1 cellular context compared by ENCODE assay signal in the genomic region with DNA sequence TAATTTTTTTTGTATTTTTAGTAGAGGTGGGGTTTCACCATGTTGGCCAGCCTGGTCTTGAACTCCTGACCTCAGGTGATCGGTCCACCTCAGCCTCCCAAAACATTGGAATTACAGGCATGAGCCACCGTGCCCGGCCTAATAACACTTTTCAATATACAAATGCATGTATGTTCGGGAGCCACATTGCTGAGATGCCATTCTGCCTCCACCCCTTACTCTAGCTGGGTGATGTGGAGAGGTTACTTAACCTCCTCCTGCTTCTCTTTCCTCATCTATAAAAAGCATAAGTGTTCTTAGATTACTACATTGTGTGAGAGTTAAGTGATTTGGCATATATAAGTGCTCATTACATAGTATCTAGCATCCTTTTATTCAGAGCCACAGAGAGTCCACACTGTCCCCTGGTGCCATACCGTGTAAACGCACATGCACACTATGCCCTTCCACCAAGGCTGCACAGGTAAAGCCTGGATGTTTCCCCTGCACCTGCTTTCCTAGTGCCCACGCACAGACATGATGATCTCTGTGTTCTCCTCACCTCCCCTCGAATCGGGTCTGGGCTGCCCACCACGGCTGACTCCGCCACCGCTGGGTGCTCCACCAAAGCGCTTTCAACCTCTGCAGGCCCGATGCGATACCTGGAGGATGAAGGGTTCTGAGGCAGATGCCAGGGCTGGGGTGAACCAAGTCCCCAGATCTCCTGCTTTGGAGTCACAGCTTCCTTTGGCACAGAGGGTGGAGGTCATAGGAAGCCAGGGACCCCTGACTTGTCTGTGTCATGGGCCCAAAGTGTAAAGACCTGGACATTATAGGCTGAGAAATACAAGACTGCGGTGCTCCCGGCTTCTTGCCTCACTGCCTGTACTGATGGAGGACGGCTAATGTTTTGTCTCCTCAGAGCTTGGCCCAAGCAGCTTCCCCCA.
TF ChIP-seq lines count a peak whose summit lies in the region.

No MANE protein-coding gene starts in this region.

TF ChIP-seq in HepG2, 621 proteins besides CTCF, POLR2A, EP300 and RAD21 (continued from another document):
- TF ChIP-seq, protein P1, sequence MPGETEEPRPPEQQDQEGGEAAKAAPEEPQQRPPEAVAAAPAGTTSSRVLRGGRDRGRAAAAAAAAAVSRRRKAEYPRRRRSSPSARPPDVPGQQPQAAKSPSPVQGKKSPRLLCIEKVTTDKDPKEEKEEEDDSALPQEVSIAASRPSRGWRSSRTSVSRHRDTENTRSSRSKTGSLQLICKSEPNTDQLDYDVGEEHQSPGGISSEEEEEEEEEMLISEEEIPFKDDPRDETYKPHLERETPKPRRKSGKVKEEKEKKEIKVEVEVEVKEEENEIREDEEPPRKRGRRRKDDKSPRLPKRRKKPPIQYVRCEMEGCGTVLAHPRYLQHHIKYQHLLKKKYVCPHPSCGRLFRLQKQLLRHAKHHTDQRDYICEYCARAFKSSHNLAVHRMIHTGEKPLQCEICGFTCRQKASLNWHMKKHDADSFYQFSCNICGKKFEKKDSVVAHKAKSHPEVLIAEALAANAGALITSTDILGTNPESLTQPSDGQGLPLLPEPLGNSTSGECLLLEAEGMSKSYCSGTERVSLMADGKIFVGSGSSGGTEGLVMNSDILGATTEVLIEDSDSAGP (CRISPR knock-in tag; IDR thresholded peaks at IDR 0.05; ENCODE audit: borderline replicate concordance), result peak; percentile 23; the same call in 1 of the 2 replicates
- peak; percentile 85 for TF ChIP-seq STAG1 (CRISPR knock-in tag; IDR thresholded peaks at IDR 0.05)
- TF ChIP-seq ZNF549 (CRISPR knock-in tag; IDR thresholded peaks at IDR 0.05), result no peak
- TF ChIP-seq, protein P2, sequence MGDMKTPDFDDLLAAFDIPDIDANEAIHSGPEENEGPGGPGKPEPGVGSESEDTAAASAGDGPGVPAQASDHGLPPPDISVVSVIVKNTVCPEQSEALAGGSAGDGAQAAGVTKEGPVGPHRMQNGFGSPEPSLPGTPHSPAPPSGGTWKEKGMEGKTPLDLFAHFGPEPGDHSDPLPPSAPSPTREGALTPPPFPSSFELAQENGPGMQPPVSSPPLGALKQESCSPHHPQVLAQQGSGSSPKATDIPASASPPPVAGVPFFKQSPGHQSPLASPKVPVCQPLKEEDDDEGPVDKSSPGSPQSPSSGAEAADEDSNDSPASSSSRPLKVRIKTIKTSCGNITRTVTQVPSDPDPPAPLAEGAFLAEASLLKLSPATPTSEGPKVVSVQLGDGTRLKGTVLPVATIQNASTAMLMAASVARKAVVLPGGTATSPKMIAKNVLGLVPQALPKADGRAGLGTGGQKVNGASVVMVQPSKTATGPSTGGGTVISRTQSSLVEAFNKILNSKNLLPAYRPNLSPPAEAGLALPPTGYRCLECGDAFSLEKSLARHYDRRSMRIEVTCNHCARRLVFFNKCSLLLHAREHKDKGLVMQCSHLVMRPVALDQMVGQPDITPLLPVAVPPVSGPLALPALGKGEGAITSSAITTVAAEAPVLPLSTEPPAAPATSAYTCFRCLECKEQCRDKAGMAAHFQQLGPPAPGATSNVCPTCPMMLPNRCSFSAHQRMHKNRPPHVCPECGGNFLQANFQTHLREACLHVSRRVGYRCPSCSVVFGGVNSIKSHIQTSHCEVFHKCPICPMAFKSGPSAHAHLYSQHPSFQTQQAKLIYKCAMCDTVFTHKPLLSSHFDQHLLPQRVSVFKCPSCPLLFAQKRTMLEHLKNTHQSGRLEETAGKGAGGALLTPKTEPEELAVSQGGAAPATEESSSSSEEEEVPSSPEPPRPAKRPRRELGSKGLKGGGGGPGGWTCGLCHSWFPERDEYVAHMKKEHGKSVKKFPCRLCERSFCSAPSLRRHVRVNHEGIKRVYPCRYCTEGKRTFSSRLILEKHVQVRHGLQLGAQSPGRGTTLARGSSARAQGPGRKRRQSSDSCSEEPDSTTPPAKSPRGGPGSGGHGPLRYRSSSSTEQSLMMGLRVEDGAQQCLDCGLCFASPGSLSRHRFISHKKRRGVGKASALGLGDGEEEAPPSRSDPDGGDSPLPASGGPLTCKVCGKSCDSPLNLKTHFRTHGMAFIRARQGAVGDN (CRISPR knock-in tag; IDR thresholded peaks at IDR 0.05), result peak; percentile 29; the same call in 1 of the 2 replicates
- no peak for TF ChIP-seq CEBPG (CRISPR knock-in tag; IDR thresholded peaks at IDR 0.05)
- TF ChIP-seq SMC3 (IDR thresholded peaks at IDR 0.05; ENCODE audit: low read length), result peak; percentile 89
- TF ChIP-seq, protein P3, sequence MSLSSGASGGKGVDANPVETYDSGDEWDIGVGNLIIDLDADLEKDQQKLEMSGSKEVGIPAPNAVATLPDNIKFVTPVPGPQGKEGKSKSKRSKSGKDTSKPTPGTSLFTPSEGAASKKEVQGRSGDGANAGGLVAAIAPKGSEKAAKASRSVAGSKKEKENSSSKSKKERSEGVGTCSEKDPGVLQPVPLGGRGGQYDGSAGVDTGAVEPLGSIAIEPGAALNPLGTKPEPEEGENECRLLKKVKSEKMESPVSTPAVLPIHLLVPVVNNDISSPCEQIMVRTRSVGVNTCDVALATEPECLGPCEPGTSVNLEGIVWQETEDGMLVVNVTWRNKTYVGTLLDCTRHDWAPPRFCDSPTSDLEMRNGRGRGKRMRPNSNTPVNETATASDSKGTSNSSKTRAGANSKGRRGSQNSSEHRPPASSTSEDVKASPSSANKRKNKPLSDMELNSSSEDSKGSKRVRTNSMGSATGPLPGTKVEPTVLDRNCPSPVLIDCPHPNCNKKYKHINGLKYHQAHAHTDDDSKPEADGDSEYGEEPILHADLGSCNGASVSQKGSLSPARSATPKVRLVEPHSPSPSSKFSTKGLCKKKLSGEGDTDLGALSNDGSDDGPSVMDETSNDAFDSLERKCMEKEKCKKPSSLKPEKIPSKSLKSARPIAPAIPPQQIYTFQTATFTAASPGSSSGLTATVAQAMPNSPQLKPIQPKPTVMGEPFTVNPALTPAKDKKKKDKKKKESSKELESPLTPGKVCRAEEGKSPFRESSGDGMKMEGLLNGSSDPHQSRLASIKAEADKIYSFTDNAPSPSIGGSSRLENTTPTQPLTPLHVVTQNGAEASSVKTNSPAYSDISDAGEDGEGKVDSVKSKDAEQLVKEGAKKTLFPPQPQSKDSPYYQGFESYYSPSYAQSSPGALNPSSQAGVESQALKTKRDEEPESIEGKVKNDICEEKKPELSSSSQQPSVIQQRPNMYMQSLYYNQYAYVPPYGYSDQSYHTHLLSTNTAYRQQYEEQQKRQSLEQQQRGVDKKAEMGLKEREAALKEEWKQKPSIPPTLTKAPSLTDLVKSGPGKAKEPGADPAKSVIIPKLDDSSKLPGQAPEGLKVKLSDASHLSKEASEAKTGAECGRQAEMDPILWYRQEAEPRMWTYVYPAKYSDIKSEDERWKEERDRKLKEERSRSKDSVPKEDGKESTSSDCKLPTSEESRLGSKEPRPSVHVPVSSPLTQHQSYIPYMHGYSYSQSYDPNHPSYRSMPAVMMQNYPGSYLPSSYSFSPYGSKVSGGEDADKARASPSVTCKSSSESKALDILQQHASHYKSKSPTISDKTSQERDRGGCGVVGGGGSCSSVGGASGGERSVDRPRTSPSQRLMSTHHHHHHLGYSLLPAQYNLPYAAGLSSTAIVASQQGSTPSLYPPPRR (CRISPR knock-in tag; IDR thresholded peaks at IDR 0.05; ENCODE audit: borderline replicate concordance), result 0 out of 2 replicates have a peak, but pooled peaks have one; percentile 33
- no peak for TF ChIP-seq KMT2A (CRISPR knock-in tag; IDR thresholded peaks at IDR 0.05)
- TF ChIP-seq ZNF775 (CRISPR knock-in tag; IDR thresholded peaks at IDR 0.05; ENCODE audit: borderline replicate concordance), result no peak
- TF ChIP-seq TRIM24 (CRISPR knock-in tag; IDR thresholded peaks at IDR 0.05), result 0 out of 2 replicates have a peak, but pooled peaks have one; percentile 20
- TF ChIP-seq ZNF501 (CRISPR knock-in tag; IDR thresholded peaks at IDR 0.05), result peak; percentile 38; the same call in 1 of the 2 replicates
- TF ChIP-seq, protein P4, sequence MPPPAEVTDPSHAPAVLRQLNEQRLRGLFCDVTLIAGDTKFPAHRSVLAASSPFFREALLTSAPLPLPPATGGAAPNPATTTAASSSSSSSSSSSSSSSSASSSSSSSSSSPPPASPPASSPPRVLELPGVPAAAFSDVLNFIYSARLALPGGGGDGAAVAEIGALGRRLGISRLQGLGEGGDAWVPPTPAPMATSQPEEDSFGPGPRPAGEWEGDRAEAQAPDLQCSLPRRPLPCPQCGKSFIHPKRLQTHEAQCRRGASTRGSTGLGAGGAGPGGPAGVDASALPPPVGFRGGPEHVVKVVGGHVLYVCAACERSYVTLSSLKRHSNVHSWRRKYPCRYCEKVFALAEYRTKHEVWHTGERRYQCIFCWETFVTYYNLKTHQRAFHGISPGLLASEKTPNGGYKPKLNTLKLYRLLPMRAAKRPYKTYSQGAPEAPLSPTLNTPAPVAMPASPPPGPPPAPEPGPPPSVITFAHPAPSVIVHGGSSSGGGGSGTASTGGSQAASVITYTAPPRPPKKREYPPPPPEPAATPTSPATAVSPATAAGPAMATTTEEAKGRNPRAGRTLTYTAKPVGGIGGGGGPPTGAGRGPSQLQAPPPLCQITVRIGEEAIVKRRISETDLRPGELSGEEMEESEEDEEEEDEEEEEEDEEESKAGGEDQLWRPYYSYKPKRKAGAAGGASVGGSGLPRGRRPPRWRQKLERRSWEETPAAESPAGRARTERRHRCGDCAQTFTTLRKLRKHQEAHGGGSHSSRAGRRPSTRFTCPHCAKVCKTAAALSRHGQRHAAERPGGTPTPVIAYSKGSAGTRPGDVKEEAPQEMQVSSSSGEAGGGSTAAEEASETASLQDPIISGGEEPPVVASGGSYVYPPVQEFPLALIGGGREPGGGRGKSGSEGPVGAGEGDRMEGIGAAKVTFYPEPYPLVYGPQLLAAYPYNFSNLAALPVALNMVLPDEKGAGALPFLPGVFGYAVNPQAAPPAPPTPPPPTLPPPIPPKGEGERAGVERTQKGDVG (CRISPR knock-in tag; IDR thresholded peaks at IDR 0.05; ENCODE audit: borderline replicate concordance), result 0 out of 2 replicates have a peak, but pooled peaks have one; percentile 37
- no peak for TF ChIP-seq ZNF382 (CRISPR knock-in tag; IDR thresholded peaks at IDR 0.05; ENCODE audit: borderline replicate concordance)
- TF ChIP-seq ZNF572 (CRISPR knock-in tag; IDR thresholded peaks at IDR 0.05), result 0 out of 2 replicates have a peak, but pooled peaks have one; percentile 50
TF ChIP-seq in HepG2: peak in this region for 12.
